In the genomic region with DNA sequence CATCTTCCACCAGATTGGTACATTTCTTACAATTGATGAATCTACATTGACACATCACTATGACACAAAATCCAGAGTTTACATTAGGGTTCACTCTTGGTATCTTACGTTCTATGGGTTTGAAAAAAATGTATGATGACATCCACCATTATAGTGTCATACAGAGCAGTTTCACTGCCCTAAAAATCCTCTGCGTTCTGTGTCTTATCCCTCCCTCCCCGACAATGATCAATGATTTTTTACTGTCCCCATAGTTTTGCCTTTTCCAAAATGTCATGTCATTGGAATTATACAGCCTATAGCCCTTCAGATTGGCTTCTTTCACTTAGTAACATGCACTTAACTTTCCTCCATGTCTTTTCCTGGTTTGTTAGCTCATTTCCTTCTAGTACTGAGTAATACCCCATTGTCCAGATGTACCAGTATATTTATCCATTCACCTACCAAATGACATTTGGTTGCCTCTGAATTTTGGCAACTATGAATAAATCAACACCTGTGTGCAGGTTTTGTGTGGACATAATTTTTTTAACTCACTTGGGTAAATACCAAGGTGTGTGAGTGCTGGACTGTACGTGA, we compare ENCODE assay signal across 27 cellular contexts.
"Had no signal": no experiment of that assay in that cellular context is flagged by ENCODE, and none has a peak within 500 bp of the region (broad histone marks: within the 10 kb centered on the region; RNA-seq: fewer than 3 reads in every experiment).

No MANE protein-coding gene starts in this region.

- H3K9me3 Mint-ChIP-seq: activated B cell treated with CpG ODN at 0.5 μM for 24 hours; activated CD8-positive, alpha-beta T cell treated with anti-CD3 and anti-CD28 coated beads for 36 hours; activated T-cell treated with anti-CD3 and anti-CD28 coated beads, Interleukin-2, amount 50 U/mL, for 4 hours; activated T-helper 17 cell treated with anti-CD3 and anti-CD28 coated beads, Interleukin-2, amount 50 U/mL, for 72 hours had no signal

- DNase-seq: activated B cell treated with CpG ODN at 0.5 μM for 24 hours; activated CD4-positive, alpha-beta T cell treated with anti-CD3 and anti-CD28 coated beads for 48 hours; activated CD4-positive, alpha-beta T cell treated with anti-CD3 and anti-CD28 coated beads, Interleukin-2, amount 50 U/mL, for 1 hour; activated CD4-positive, alpha-beta T cell treated with anti-CD3 and anti-CD28 coated beads, Interleukin-2, amount 50 U/mL, for 48 hours; activated CD8-positive, alpha-beta memory T cell treated with anti-CD3 and anti-CD28 coated beads for 24 hours; activated CD8-positive, alpha-beta T cell treated with anti-CD3 and anti-CD28 coated beads for 36 hours; activated effector memory CD4-positive, alpha-beta T cell treated with Interleukin-2 at 50 U/mL for 16 hours; activated gamma-delta T cell treated with Interleukin-2 at 50 U/mL for 16 hours; activated naive CD4-positive, alpha-beta T cell treated with anti-CD3 and anti-CD28 coated beads, Interleukin-2, amount 50 U/mL, for 16 hours; activated naive CD4-positive, alpha-beta T cell treated with Interleukin-2 at 50 U/mL for 16 hours; activated T-cell treated with anti-CD3 and anti-CD28 coated beads, Interleukin-2, amount 50 U/mL, for 4 hours; central memory CD4-positive, alpha-beta T cell; cerebellar nuclear complex; colonic mucosa; dorsolateral prefrontal cortex; effector memory CD4-positive, alpha-beta T cell; endodermal cell; erythroblast; foreskin keratinocyte; gastrocnemius medialis; glutamatergic neuron; heart left ventricle; T-helper 2 cell had no signal

- H3K4me1 Mint-ChIP-seq: activated B cell treated with CpG ODN at 0.5 μM for 24 hours; activated T-helper 17 cell treated with anti-CD3 and anti-CD28 coated beads, Interleukin-2, amount 50 U/mL, for 72 hours; brain; endodermal cell had no signal

- H3K36me3 Mint-ChIP-seq: brain had no signal

- ATAC-seq: activated CD4-positive, CD25-positive, alpha-beta regulatory T cell treated with anti-CD3 and anti-CD28 coated beads, Interleukin-2, amount 50 U/mL, for 24 hours; activated CD8-positive, alpha-beta T cell treated with anti-CD3 and anti-CD28 coated beads for 36 hours; activated T-cell treated with anti-CD3 and anti-CD28 coated beads, Interleukin-2, amount 50 U/mL, for 4 hours; activated T-helper 17 cell treated with anti-CD3 and anti-CD28 coated beads, Interleukin-2, amount 50 U/mL, for 72 hours; foreskin keratinocyte; gastrocnemius medialis; heart left ventricle had no signal

- H3K4me3 Mint-ChIP-seq: activated B cell treated with CpG ODN at 0.5 μM for 24 hours; activated CD8-positive, alpha-beta T cell treated with anti-CD3 and anti-CD28 coated beads for 36 hours; activated naive CD8-positive, alpha-beta T cell; activated T-cell treated with anti-CD3 and anti-CD28 coated beads, Interleukin-2, amount 50 U/mL, for 4 hours; activated T-helper 17 cell treated with anti-CD3 and anti-CD28 coated beads, Interleukin-2, amount 50 U/mL, for 72 hours; brain; endodermal cell had no signal

- H3K27ac Mint-ChIP-seq: activated B cell treated with CpG ODN at 0.5 μM for 24 hours; activated CD8-positive, alpha-beta T cell treated with anti-CD3 and anti-CD28 coated beads for 36 hours; activated naive CD8-positive, alpha-beta T cell; activated T-helper 17 cell treated with anti-CD3 and anti-CD28 coated beads, Interleukin-2, amount 50 U/mL, for 72 hours; brain; endodermal cell had no signal
